20 cellular contexts compared by ENCODE assay signal in genomic region chr12:8156416-8156815, GRCh38. TPM values are rescaled to one million over a fixed set of nuclear protein-coding genes. Genes with fewer than 3 reads are reported as not detected.
DNase-seq lines count a peak whose midpoint lies in the region; FAIRE-seq and TF ChIP-seq lines count a peak whose summit lies in the region.
"Had no signal": no experiment of that assay in that cellular context is flagged by ENCODE, and none has a peak within 500 bp of the region (broad histone marks: within the 10 kb centered on the region; RNA-seq: fewer than 3 reads in every experiment).

No MANE protein-coding gene starts in this region.

- no peaks in the 10 kb centered on the region for H3K36me3 Mint-ChIP-seq in MCF 10A (ENCODE audit: insufficient read depth, unreplicated experiment)
- no peaks in the 10 kb centered on the region for H3K36me3 Mint-ChIP-seq in chondrocyte (ENCODE audit: low read depth)
- H3K36me3 Mint-ChIP-seq: activated naive CD8-positive, alpha-beta T cell treated with anti-CD3 and anti-CD28 coated beads for 36 hours; CD4-positive, CD25-positive, alpha-beta regulatory T cell had no signal

- H2BK12ac ChIP-seq in mesenchymal stem cell (ENCODE audit: low read length in 2 of 2), result no peak overlapping the region

- intact Hi-C loops in MCF 10A (cut with micrococcal nuclease), result no loop called here
- intact Hi-C loops in breast epithelium (cut with DNase I; ENCODE audit: low total_unique reads), result no loop called here

- no peak overlapping the region for H2BK15ac ChIP-seq in mesenchymal stem cell (ENCODE audit: low read depth, poor library complexity, severe bottlenecking)

- TF ChIP-seq CTCF in MCF 10A (IDR thresholded peaks at IDR 0.05; ENCODE audit: unreplicated experiment), result no peak
- TF ChIP-seq CTCF in breast epithelium (IDR thresholded peaks at IDR 0.05), result no peak
- no peak for TF ChIP-seq CTCF in chondrocyte (IDR thresholded peaks at IDR 0.05)

- H3K27ac Mint-ChIP-seq in MCF 10A (ENCODE audit: low read depth, unreplicated experiment) (peak overlapping the region; percentile 63), chondrocyte (ENCODE audit: unreplicated experiment) (peak overlapping the region; percentile 88)
- H3K27ac Mint-ChIP-seq: activated CD8-positive, alpha-beta T cell treated with anti-CD3 and anti-CD28 coated beads, Interleukin-2, amount 10 ng/mL, durations not matched to agents 7 days and 5 days; activated naive CD8-positive, alpha-beta T cell treated with anti-CD3 and anti-CD28 coated beads for 36 hours; activated T-cell treated with anti-CD3 and anti-CD28 coated beads, Interleukin-2, amount 50 U/mL, for 72 hours; CD4-positive, CD25-positive, alpha-beta regulatory T cell had no signal

- no peak for FAIRE-seq in small intestine (lab: Jason Lieb, UNC)

- CTCF ChIA-PET in MCF 10A (lab: Yijun Ruan, JAX), result interaction anchor here (1.2 kb wide), 1 partner anchor 47 kb away, joined by 5 read pairs; no protein-coding TSS in a partner anchor

- no peak overlapping the region for H3K4me3 Mint-ChIP-seq in MCF 10A (ENCODE audit: unreplicated experiment)
- H3K4me3 Mint-ChIP-seq in chondrocyte (ENCODE audit: unreplicated experiment), result no peak overlapping the region
- H3K4me3 Mint-ChIP-seq: activated CD8-positive, alpha-beta T cell treated with anti-CD3 and anti-CD28 coated beads, Interleukin-2, amount 10 ng/mL, durations not matched to agents 7 days and 5 days; activated naive CD8-positive, alpha-beta T cell treated with anti-CD3 and anti-CD28 coated beads for 36 hours; activated T-cell treated with anti-CD3 and anti-CD28 coated beads, Interleukin-2, amount 50 U/mL, for 72 hours; CD4-positive, CD25-positive, alpha-beta regulatory T cell had no signal

- WGBS in mesenchymal stem cell, result no CpG with 5 or more reads among the region's 2 CpGs
- WGBS in small intestine, 3 donors, result 82 to 92% (median 92%) methylated on average over 2 of the region's 2 CpGs

- no peak overlapping the region for H3K9ac ChIP-seq in mesenchymal stem cell (ENCODE audit: low read length)
- H3K9ac ChIP-seq: parathyroid adenoma had no signal

- no peak overlapping the region for H4K8ac ChIP-seq in mesenchymal stem cell (ENCODE audit: low read length)

- peaks cover 14% of the 10 kb centered on the region for H3K4me1 Mint-ChIP-seq in MCF 10A (ENCODE audit: insufficient read depth, unreplicated experiment)
- H3K4me1 Mint-ChIP-seq in chondrocyte (ENCODE audit: low read depth), result peaks cover 34% of the 10 kb centered on the region

- no peak overlapping the region for H3K4me2 ChIP-seq in mesenchymal stem cell (ENCODE audit: low read length, poor library complexity, severe bottlenecking)

- no peak overlapping the region for H3K14ac ChIP-seq in mesenchymal stem cell (ENCODE audit: low read length in 2 of 2)

- H2AK5ac ChIP-seq in mesenchymal stem cell (ENCODE audit: low read length, severe bottlenecking), result no peak overlapping the region

- no peak overlapping the region for H2AFZ ChIP-seq in mesenchymal stem cell (ENCODE audit: low read depth, low read length)
- H2AFZ ChIP-seq: parathyroid adenoma had no signal

- no peaks in the 10 kb centered on the region for H3K27me3 ChIP-seq in breast epithelium
- peaks cover 0 to 6% of the 10 kb centered on the region in 2 experiments for H3K27me3 ChIP-seq in mesenchymal stem cell (ENCODE audit: control insufficient read depth in 1 of 2, insufficient read depth in 1 of 2, low read length in 2 of 2)
- no peaks in the 10 kb centered on the region for H3K27me3 ChIP-seq in small intestine (ENCODE audit: control insufficient read depth in 2 of 2, insufficient read depth in 2 of 2, low read length in 2 of 2)
- H3K27me3 ChIP-seq: cardiac muscle cell, tibial artery had no signal

- H3K27me3 Mint-ChIP-seq in MCF 10A (ENCODE audit: insufficient read depth, unreplicated experiment) (peaks cover 22% of the 10 kb centered on the region), chondrocyte (ENCODE audit: low read depth) (no peaks in the 10 kb centered on the region)

- BruUV-seq in MCF 10A (replicated peaks; lab: Mats Ljungman, UMichigan), result no TSS peak

- no peak overlapping the region for H3K23ac ChIP-seq in mesenchymal stem cell (ENCODE audit: low read length in 2 of 2)

- H3K9me3 ChIP-seq in breast epithelium (no peaks in the 10 kb centered on the region), mesenchymal stem cell (ENCODE audit: control insufficient read depth, low read length) (no peaks in the 10 kb centered on the region), small intestine (ENCODE audit: control insufficient read depth, low read depth) (no peaks in the 10 kb centered on the region)
- H3K9me3 ChIP-seq: HAP-1, tibial artery had no signal

- H3K18ac ChIP-seq in mesenchymal stem cell (ENCODE audit: low read depth in 1 of 2, low read length in 2 of 2), result no peak overlapping the region

- H2BK5ac ChIP-seq in mesenchymal stem cell (ENCODE audit: low read depth, low read length, poor library complexity, severe bottlenecking), result peak overlapping the region; percentile 44

- H3K36me3 ChIP-seq in breast epithelium (no peaks in the 10 kb centered on the region), mesenchymal stem cell (ENCODE audit: control insufficient read depth in 1 of 2, insufficient read depth in 2 of 2, low read depth in 1 of 2, low read length in 2 of 2) (no peaks in the 10 kb centered on the region), small intestine (ENCODE audit: control insufficient read depth in 2 of 2, insufficient read depth in 2 of 2, low read length in 2 of 2) (no peaks in the 10 kb centered on the region)
- H3K36me3 ChIP-seq: cardiac muscle cell, HAP-1, tibial artery, WERI-Rb-1 had no signal

- no peaks in the 10 kb centered on the region for H3K9me3 Mint-ChIP-seq in MCF 10A (ENCODE audit: unreplicated experiment)
- H3K9me3 Mint-ChIP-seq in chondrocyte (ENCODE audit: low read depth), result peaks cover 3% of the 10 kb centered on the region
- H3K9me3 Mint-ChIP-seq: activated naive CD8-positive, alpha-beta T cell treated with anti-CD3 and anti-CD28 coated beads for 36 hours; CD4-positive, CD25-positive, alpha-beta regulatory T cell had no signal

- no peak overlapping the region for H3K4ac ChIP-seq in mesenchymal stem cell (ENCODE audit: low read depth in 1 of 2, low read length in 2 of 2)

- H3K79me1 ChIP-seq in mesenchymal stem cell (replicated peaks; ENCODE audit: low read length, poor library complexity, severe bottlenecking), result no peaks in the 10 kb centered on the region

- no peak overlapping the region for H2BK120ac ChIP-seq in mesenchymal stem cell (ENCODE audit: low read depth, low read length)

- H3K4me3 ChIP-seq in breast epithelium, result no peak overlapping the region
- no peak overlapping the region for H3K4me3 ChIP-seq in mesenchymal stem cell (ENCODE audit: insufficient read depth in 1 of 2, low read depth in 1 of 2, low read length in 2 of 2)
- H3K4me3 ChIP-seq in small intestine (ENCODE audit: low read depth in 1 of 2, low read length in 2 of 2), result no peak overlapping the region
- H3K4me3 ChIP-seq: cardiac muscle cell, HAP-1, tibial artery had no signal

- no peak overlapping the region for H3K27ac ChIP-seq in breast epithelium
- H3K27ac ChIP-seq in mesenchymal stem cell (ENCODE audit: low read length, poor library complexity, severe bottlenecking), result peak overlapping the region; percentile 93
- H3K27ac ChIP-seq in small intestine (ENCODE audit: low read depth in 1 of 2, low read length in 1 of 2), result no peak overlapping the region
- H3K27ac ChIP-seq: cardiac muscle cell, parathyroid adenoma, tibial artery, WERI-Rb-1 had no signal

- H4K91ac ChIP-seq in mesenchymal stem cell (ENCODE audit: low read length), result no peak overlapping the region

- POLR2A ChIA-PET in MCF 10A (lab: Yijun Ruan, JAX), result no interaction called here

- no peak for DNase-seq in MCF 10A (ENCODE audit: unreplicated experiment)
- no peak for DNase-seq in breast epithelium (ENCODE audit: low spot score in 2 of 2)
- DNase-seq in chondrocyte (ENCODE audit: low spot score), result no peak
- peak; percentile 1 for DNase-seq in mesenchymal stem cell
- no peak for DNase-seq in NCI-H2196 treated with DMSO at 0.1 percent for 48 hours (lab: John Stamatoyannopoulos, UW; ENCODE audit: unreplicated experiment)
- no peak for DNase-seq in germinal center (ENCODE audit: low spot score)
- no peak for DNase-seq in NCI-H526 treated with DMSO at 0.1 percent for 48 hours (lab: John Stamatoyannopoulos, UW)
- no peak for DNase-seq in small intestine
- DNase-seq: activated CD8-positive, alpha-beta T cell treated with anti-CD3 and anti-CD28 coated beads, Interleukin-2, amount 10 ng/mL, durations not matched to agents 7 days and 5 days; activated naive CD8-positive, alpha-beta T cell treated with anti-CD3 and anti-CD28 coated beads for 36 hours; activated T-cell treated with anti-CD3 and anti-CD28 coated beads, Interleukin-2, amount 50 U/mL, for 72 hours; CD4-positive, CD25-positive, alpha-beta regulatory T cell; effector memory CD4-positive, alpha-beta T cell; NCI-H1694; T-helper 1 cell; tibial artery; WERI-Rb-1 had no signal

- no peak for TF ChIP-seq POLR2A in breast epithelium (IDR thresholded peaks at IDR 0.05)

- H3K4me1 ChIP-seq in breast epithelium, result no peaks in the 10 kb centered on the region
- no peaks in the 10 kb centered on the region for H3K4me1 ChIP-seq in mesenchymal stem cell (ENCODE audit: control insufficient read depth, insufficient read depth, low read depth, low read length)
- H3K4me1 ChIP-seq in small intestine (ENCODE audit: control insufficient read depth in 2 of 2, insufficient read depth in 1 of 2, low read depth in 1 of 2, low read length in 1 of 2), result no peaks in the 10 kb centered on the region
- H3K4me1 ChIP-seq: parathyroid adenoma, tibial artery had no signal

RNA-seq across cellular contexts. Expression of gene ZNF705A, which starts 0.4 kb away (rescaled TPM):
- total RNA-seq in MCF 10A (2022), result not detected in 2 replicates
- total RNA-seq in breast epithelium, result not detected
- total RNA-seq in chondrocyte, result not detected in 3 replicates
- not detected for polyA plus RNA-seq in mesenchymal stem cell (2013, experiment 1 of 2)
- not detected for polyA plus RNA-seq in mesenchymal stem cell (2013, experiment 2 of 2)
- not detected for polyA plus RNA-seq in small intestine
- total RNA-seq: activated CD8-positive, alpha-beta T cell treated with anti-CD3 and anti-CD28 coated beads, Interleukin-2, amount 10 ng/mL, durations not matched to agents 7 days and 5 days; activated naive CD8-positive, alpha-beta T cell treated with anti-CD3 and anti-CD28 coated beads for 36 hours; activated T-cell treated with anti-CD3 and anti-CD28 coated beads, Interleukin-2, amount 50 U/mL, for 72 hours; cardiac muscle cell; CD4-positive, CD25-positive, alpha-beta regulatory T cell had no signal
- polyA plus RNA-seq: cardiac muscle cell; CD4-positive, CD25-positive, alpha-beta regulatory T cell had no signal

RNA-seq across cellular contexts. Expression of gene CLEC4A, which starts 33.0 kb away (rescaled TPM):
- total RNA-seq in MCF 10A (2022) (0.79 and 1.3 TPM in 2 replicates), breast epithelium (1 to 10 TPM; 2.5 to 3.9 (median 3.4) TPM), chondrocyte (0.65 to 1.1 TPM (median 0.99 TPM) in 3 replicates)
- 0.10 TPM for polyA plus RNA-seq in mesenchymal stem cell (2013, experiment 1 of 2)
- polyA plus RNA-seq in mesenchymal stem cell (2013, experiment 2 of 2), result 0.12 TPM
- 1 to 10 TPM in 2 of 3 donors, under 1 TPM in 1; 0.79 to 7.6 (median 4.0) TPM for polyA plus RNA-seq in small intestine
